ENCODE assay signal across 25 cellular contexts in genomic region chr1:177133977-177134538, GRCh38. TPM values are rescaled to one million over a fixed set of nuclear protein-coding genes. Genes with fewer than 3 reads are reported as not detected.
"Had no signal": no experiment of that assay in that cellular context is flagged by ENCODE, and none has a peak within 500 bp of the region (broad histone marks: within the 10 kb centered on the region; RNA-seq: fewer than 3 reads in every experiment).

No MANE protein-coding gene starts in this region.

- H3K27ac ChIP-seq: HL-60, KMS-11, RWPE1 had no signal

- DNase-seq: Kasumi-1; MV-4-11; NCI-H1048; NCI-H1105; NCI-H1417; NCI-H1436 treated with DMSO at 0.1 percent for 48 hours; NCI-H1694; NCI-H187 treated with DMSO at 0.1 percent for 48 hours; NCI-H2029 treated with DMSO at 0.1 percent for 48 hours; NCI-H345; NCI-H446 treated with DMSO at 0.1 percent for 48 hours; NCI-H510A treated with DMSO at 0.1 percent for 48 hours; NCI-H526; NK-92 treated with Interleukin-12 subunit alpha and Interleukin-12 subunit beta, amount 100 ng/mL, for 24 hours; PC-3; SHP77; T-helper 1 cell had no signal

- H3K4me3 ChIP-seq: K562 had no signal

- H3K9ac ChIP-seq: KMS-11 had no signal

- H3K4me2 ChIP-seq: KMS-11 had no signal

RNA-seq across cellular contexts. Expression of gene ASTN1, which starts 30.5 kb away (rescaled TPM):
- total RNA-seq: MCF 10A, OCI-LY7, PC-3, SK-MEL-5 had no signal
- polyA plus RNA-seq: IgD-negative memory B cell had no signal

RNA-seq across cellular contexts. Expression of gene BRINP2, which starts 36.7 kb away (rescaled TPM):
- total RNA-seq: K562, MCF 10A, OCI-LY7, SK-MEL-5 had no signal
- polyA plus RNA-seq: IgD-negative memory B cell, K562 had no signal
